ENCODE assay signal across 8 cellular contexts in genomic region chr1:90964444-90965035, GRCh38. TPM values are rescaled to one million over a fixed set of nuclear protein-coding genes. Genes with fewer than 3 reads are reported as not detected.
A peak's percentile ranks its signal among the peaks of the same experiment; 100 is the strongest.
DNase-seq lines count a peak whose midpoint lies in the region; ATAC-seq lines count a peak whose summit lies in the region.

No MANE protein-coding gene starts in this region.

- intact Hi-C loops in posterior cingulate gyrus (cut with DNase I): loop anchor here (5.0 to 10.0 kb wide), 4 partner anchors 50 to 387 kb away; no protein-coding TSS in a partner anchor

- no peaks in the 10 kb centered on the region for H3K9me3 Mint-ChIP-seq in stimulated activated memory B cell treated with anti-CD40 and anti-IgM and Interleukin-4, amounts not matched to agents 10 μg/mL and 1 μg/mL and 100 μg/mL, for 72 hours

- DNase-seq in COR-L47 (lab: John Stamatoyannopoulos, UW): peak; percentile 8
- no peak for DNase-seq in T-helper 17 cell
- peak; percentile 29 for DNase-seq in kidney tubule cell (ENCODE audit: low spot score)
- no peak for DNase-seq in AG08396 (ENCODE audit: low spot score)
- no peak for DNase-seq in posterior cingulate gyrus

- peak overlapping the region; percentile 29 for H3K27ac Mint-ChIP-seq in T-helper 17 cell
- H3K27ac Mint-ChIP-seq in stimulated activated memory B cell treated with anti-CD40 and anti-IgM and Interleukin-4, amounts not matched to agents 10 μg/mL and 1 μg/mL and 100 μg/mL, for 72 hours: no peak overlapping the region

- H3K4me3 Mint-ChIP-seq in T-helper 17 cell: no peak overlapping the region
- no peak overlapping the region for H3K4me3 Mint-ChIP-seq in stimulated activated memory B cell treated with anti-CD40 and anti-IgM and Interleukin-4, amounts not matched to agents 10 μg/mL and 1 μg/mL and 100 μg/mL, for 72 hours

- no peaks in the 10 kb centered on the region for H3K9me3 ChIP-seq in T-helper 17 cell (ENCODE audit: control insufficient read depth, low read length, poor library complexity, severe bottlenecking)

- peaks cover 7% of the 10 kb centered on the region for H3K36me3 Mint-ChIP-seq in T-helper 17 cell (ENCODE audit: low read depth)
- H3K36me3 Mint-ChIP-seq in stimulated activated memory B cell treated with anti-CD40 and anti-IgM and Interleukin-4, amounts not matched to agents 10 μg/mL and 1 μg/mL and 100 μg/mL, for 72 hours: peaks cover 37% of the 10 kb centered on the region

- ATAC-seq in HG03354 (IDR thresholded peaks at IDR 0.05; ENCODE audit: poor library complexity, severe bottlenecking, unreplicated experiment) (peak; percentile 67), T-helper 17 cell (peak; percentile 45), GM18502 (IDR thresholded peaks at IDR 0.05; ENCODE audit: poor library complexity, unreplicated experiment) (no peak)
- ATAC-seq in stimulated activated memory B cell treated with anti-CD40 and anti-IgM and Interleukin-4, amounts not matched to agents 10 μg/mL and 1 μg/mL and 100 μg/mL, for 72 hours: no peak

- no peaks in the 10 kb centered on the region for H3K27me3 Mint-ChIP-seq in T-helper 17 cell
- no peaks in the 10 kb centered on the region for H3K27me3 Mint-ChIP-seq in stimulated activated memory B cell treated with anti-CD40 and anti-IgM and Interleukin-4, amounts not matched to agents 10 μg/mL and 1 μg/mL and 100 μg/mL, for 72 hours

- H3K4me1 Mint-ChIP-seq in T-helper 17 cell: peaks cover 41% of the 10 kb centered on the region
- H3K4me1 Mint-ChIP-seq in stimulated activated memory B cell treated with anti-CD40 and anti-IgM and Interleukin-4, amounts not matched to agents 10 μg/mL and 1 μg/mL and 100 μg/mL, for 72 hours: peaks cover 61% of the 10 kb centered on the region

RNA-seq across cellular contexts. Expression of gene ZNF644, which starts 57.3 kb away (rescaled TPM):
- 100 to 1,000 TPM; 126 to 136 TPM for total RNA-seq in T-helper 17 cell

Comparison
In these comparisons a context has a peak if more than half of its experiments do, and no peak if none do; other contexts are left out.
1. DNase-seq: peak in COR-L47 (single experiment) and kidney tubule cell (single experiment); none in T-helper 17 cell (0 of 3), AG08396 (single experiment) and posterior cingulate gyrus (0 of 10).
2. ATAC-seq: peak in HG03354 (single experiment) and T-helper 17 cell (single experiment); none in stimulated activated memory B cell treated with anti-CD40 and anti-IgM and Interleukin-4, amounts not matched to agents 10 μg/mL and 1 μg/mL and 100 μg/mL, for 72 hours (single experiment) and GM18502 (single experiment).